In genomic region chr3:128726691-128727031, GRCh38 we compare ENCODE assay signal across 1 cellular context.
TF ChIP-seq lines count a peak whose summit lies in the region.

No MANE protein-coding gene starts in this region.

TF ChIP-seq in K562, 482 proteins besides CTCF, POLR2A, EP300 and RAD21 (continued from another document):
- 0 out of 2 replicates have a peak, but pooled peaks have one; percentile 20 for TF ChIP-seq ARID4B (CRISPR knock-in tag; IDR thresholded peaks at IDR 0.05)
- TF ChIP-seq NR2C1 (IDR thresholded peaks at IDR 0.05) = peak; percentile 12; the same call in 1 of the 2 replicates
- TF ChIP-seq NR2C1 (tag; IDR thresholded peaks at IDR 0.05) = no peak
- TF ChIP-seq RAD51 (IDR thresholded peaks at IDR 0.05; ENCODE audit: borderline replicate concordance, low read depth) = peak; percentile 70
- no peak for TF ChIP-seq YBX1 (IDR thresholded peaks at IDR 0.05)
- TF ChIP-seq CBFA2T2 (conservative IDR thresholded peaks at IDR 0.05) = 0 out of 2 replicates have a peak, but pooled peaks have one; percentile 14
- peak; percentile 48; the same call in 1 of the 2 replicates for TF ChIP-seq NKRF (IDR thresholded peaks at IDR 0.05; ENCODE audit: borderline replicate concordance)
- TF ChIP-seq MAX (CRISPR knock-in tag; IDR thresholded peaks at IDR 0.05) = peak; percentile 51; the same call in 1 of the 2 replicates
- 0 out of 4 replicates have a peak, but pooled peaks of 1 of the 2 experiments have one; percentile 31 for TF ChIP-seq HDAC1 (IDR thresholded peaks at IDR 0.05)
- TF ChIP-seq PTBP1 (IDR thresholded peaks at IDR 0.05; ENCODE audit: low read depth, low read length) = no peak
- TF ChIP-seq ZNF76 (CRISPR knock-in tag; IDR thresholded peaks at IDR 0.05; ENCODE audit: borderline replicate concordance) = no peak
- peak; percentile 14; the same call in 1 of the 2 replicates for TF ChIP-seq L3MBTL2 (IDR thresholded peaks at IDR 0.05)
- TF ChIP-seq RFX1 (IDR thresholded peaks at IDR 0.05) = no peak
- peak in 1 of 2 experiments; percentile 21; a peak in 1 of 4 replicates for TF ChIP-seq SIN3A (IDR thresholded peaks at IDR 0.05; ENCODE audit: borderline replicate concordance in 2 of 2, control insufficient read depth in 1 of 2, low read depth in 2 of 2, low read length in 2 of 2)
- no peak for TF ChIP-seq WHSC1 (IDR thresholded peaks at IDR 0.05; ENCODE audit: low read length)
- peak; percentile 82 for TF ChIP-seq USF2 (CRISPR knock-in tag; IDR thresholded peaks at IDR 0.05)
- no peak for TF ChIP-seq PTTG1 (tag; IDR thresholded peaks at IDR 0.05; ENCODE audit: low read depth)
- TF ChIP-seq TFE3 (CRISPR knock-in tag; IDR thresholded peaks at IDR 0.05) = peak; percentile 66
- no peak for TF ChIP-seq RBM17 (IDR thresholded peaks at IDR 0.05; ENCODE audit: borderline replicate concordance, low read depth, low read length)
- peak; percentile 88 for TF ChIP-seq USF1 (CRISPR knock-in tag; IDR thresholded peaks at IDR 0.05)
- no peak for TF ChIP-seq ZBTB1 (CRISPR knock-in tag; IDR thresholded peaks at IDR 0.05; ENCODE audit: borderline replicate concordance, low read depth)
- TF ChIP-seq FOSL1 (tag; conservative IDR thresholded peaks at IDR 0.05) = 0 out of 2 replicates have a peak, but pooled peaks have one; percentile 8
- TF ChIP-seq BHLHE40 (IDR thresholded peaks at IDR 0.05; ENCODE audit: low read length) = peak; percentile 90
- TF ChIP-seq THRAP3 (IDR thresholded peaks at IDR 0.05; ENCODE audit: borderline replicate concordance) = no peak
- peak; percentile 81 to 82 for TF ChIP-seq MNT (conservative IDR thresholded peaks at IDR 0.05)
- peak; percentile 32 to 51 for TF ChIP-seq E2F6 (IDR thresholded peaks at IDR 0.05; ENCODE audit: borderline replicate concordance in 1 of 2, extremely low read depth in 1 of 2, insufficient read depth in 1 of 2, insufficient read length in 1 of 2, low read depth in 1 of 2, low read length in 1 of 2, poor library complexity in 1 of 2, severe bottlenecking in 1 of 2)
- no peak for TF ChIP-seq NR2C2 (CRISPR knock-in tag; IDR thresholded peaks at IDR 0.05)
- peak; percentile 79 for TF ChIP-seq NR2C2 (tag; IDR thresholded peaks at IDR 0.05)
- peak in 1 of 2 experiments; percentile 70; a peak in 2 of 4 replicates for TF ChIP-seq FOXK2 (conservative IDR thresholded peaks at IDR 0.05 in 1 of 2, IDR thresholded peaks at IDR 0.05 in 1 of 2; ENCODE audit: low read depth in 2 of 2)
- peak; percentile 22 for TF ChIP-seq PCBP1 (IDR thresholded peaks at IDR 0.05; ENCODE audit: low read depth, low read length, poor library complexity, severe bottlenecking)
TF ChIP-seq in K562: peak in this region for 21.
